In genomic region chr1:155254714-155255242, GRCh38 we compare ENCODE assay signal across 8 cellular contexts. TPM values are rescaled to one million over a fixed set of nuclear protein-coding genes. Genes with fewer than 3 reads are reported as not detected.
DNase-seq lines count a peak whose midpoint lies in the region; ATAC-seq, FAIRE-seq and TF ChIP-seq lines count a peak whose summit lies in the region.

No MANE protein-coding gene starts in this region.

- FAIRE-seq in pancreas (lab: Jason Lieb, UNC): no peak

- WGBS in pancreas, 2 donors: 4 to 5% methylated on average over 16 to 35 of the region's 35 CpGs

- H3K36me3 ChIP-seq in pancreas: no peaks in the 10 kb centered on the region

- H3K9me3 ChIP-seq in pancreas: no peaks in the 10 kb centered on the region

- H3K27me3 ChIP-seq in pancreas: no peaks in the 10 kb centered on the region

- intact Hi-C loops in pancreas (cut with DNase I): loop anchor here in 2 of 3 donors (5.0 to 10.0 kb wide), 4 partner anchors 68 to 340 kb away; partner anchors contain the start of gene RUSC1 (in 2 of the 2)

- ATAC-seq in SK-N-SH treated with all-trans-retinoic acid at 6 μM for 48 hours: peak; percentile 40
- peak; percentile 2 to 11 (median 8) for ATAC-seq in pancreas
- no peak for ATAC-seq in HG03521 (IDR thresholded peaks at IDR 0.05; ENCODE audit: unreplicated experiment)
- no peak for ATAC-seq in GM21390 (IDR thresholded peaks at IDR 0.05; ENCODE audit: unreplicated experiment)

- H3K4me1 ChIP-seq in pancreas: peaks cover 0 to 16% (median 0%) of the 10 kb centered on the region in 3 donors

- peak overlapping the region; percentile 78 for H3K4me3 ChIP-seq in fibroblast of pulmonary artery (replicated peaks; ENCODE audit: low read depth, low read length)
- peak overlapping the region; percentile 69 to 87 (median 78) for H3K4me3 ChIP-seq in pancreas

- peak overlapping the region; percentile 73 to 91 (median 80) for H3K27ac ChIP-seq in pancreas

- DNase-seq in NCI-H748 (lab: John Stamatoyannopoulos, UW; ENCODE audit: unreplicated experiment) (peak; percentile 45), NCI-H748 treated with DMSO at 0.1 percent for 48 hours (lab: John Stamatoyannopoulos, UW) (no peak), fibroblast of pulmonary artery (ENCODE audit: low read depth) (no peak), pancreas (peak in 3 of 6 donors; percentile 65 to 81 (median 68)), pons (ENCODE audit: low spot score) (no peak)

- TF ChIP-seq CTCF in fibroblast of pulmonary artery (IDR thresholded peaks at IDR 0.05; ENCODE audit: low read length, missing control alignments): no peak
- no peak for TF ChIP-seq CTCF in pancreas (IDR thresholded peaks at IDR 0.05)

TF ChIP-seq in SK-N-SH treated with all-trans-retinoic acid at 6 μM for 48 hours, 23 proteins besides CTCF, POLR2A, EP300 and RAD21:
- TF ChIP-seq ISL1 (CRISPR knock-in tag; IDR thresholded peaks at IDR 0.05): no peak
- TF ChIP-seq ESRRG (CRISPR knock-in tag; IDR thresholded peaks at IDR 0.05): no peak
- no peak for TF ChIP-seq ZC3H10 (CRISPR knock-in tag; IDR thresholded peaks at IDR 0.05)
- no peak for TF ChIP-seq SNAI2 (CRISPR knock-in tag; IDR thresholded peaks at IDR 0.05)
- TF ChIP-seq ZNF565 (CRISPR knock-in tag; conservative IDR thresholded peaks at IDR 0.05; ENCODE audit: low read depth): no peak

RNA-seq across cellular contexts. Expression of gene ENTREP3, which starts 0.5 kb away (rescaled TPM):
- total RNA-seq in pancreas: 10 to 100 TPM in 2 of 6 donors, 1 to 10 TPM in 4; 6.7 to 14.4 (median 8.5) TPM
- 10 to 100 TPM in 1 of 2 donors, 1 to 10 TPM in 1; 7.9 to 11.1 TPM for polyA plus RNA-seq in pancreas

RNA-seq across cellular contexts. Expression of gene SCAMP3, which starts 7.4 kb away (rescaled TPM):
- total RNA-seq in pancreas: 10 to 100 TPM; 25.1 to 33.4 (median 28.0) TPM
- 10 to 100 TPM; 27.7 to 55.5 TPM for polyA plus RNA-seq in pancreas

RNA-seq across cellular contexts. Expression of gene CLK2, which starts 18.5 kb away (rescaled TPM):
- 10 to 100 TPM; 15.7 to 39.6 (median 18.7) TPM for total RNA-seq in pancreas
- 10 to 100 TPM; 81.1 to 89.4 TPM for polyA plus RNA-seq in pancreas

RNA-seq across cellular contexts. Expression of gene HCN3, which starts 22.5 kb away (rescaled TPM):
- 1 to 10 TPM in 4 of 6 donors, under 1 TPM in 2; 0.66 to 2.6 (median 1.4) TPM for total RNA-seq in pancreas
- 10 to 100 TPM in 1 of 2 donors, 1 to 10 TPM in 1; 4.8 to 12.0 TPM for polyA plus RNA-seq in pancreas

RNA-seq across cellular contexts. Expression of gene MTX1, which starts 46.3 kb away (rescaled TPM):
- total RNA-seq in pancreas: 10 to 100 TPM; 10.7 to 18.4 (median 15.7) TPM
- polyA plus RNA-seq in pancreas: 10 to 100 TPM; 34.3 to 36.8 TPM

Comparison
In these comparisons a context has a peak if more than half of its experiments do, and no peak if none do; other contexts are left out.
1. ATAC-seq: peak in SK-N-SH treated with all-trans-retinoic acid at 6 μM for 48 hours (single experiment) and pancreas (4 of 4); none in HG03521 (single experiment) and GM21390 (single experiment).